In the genomic region with DNA sequence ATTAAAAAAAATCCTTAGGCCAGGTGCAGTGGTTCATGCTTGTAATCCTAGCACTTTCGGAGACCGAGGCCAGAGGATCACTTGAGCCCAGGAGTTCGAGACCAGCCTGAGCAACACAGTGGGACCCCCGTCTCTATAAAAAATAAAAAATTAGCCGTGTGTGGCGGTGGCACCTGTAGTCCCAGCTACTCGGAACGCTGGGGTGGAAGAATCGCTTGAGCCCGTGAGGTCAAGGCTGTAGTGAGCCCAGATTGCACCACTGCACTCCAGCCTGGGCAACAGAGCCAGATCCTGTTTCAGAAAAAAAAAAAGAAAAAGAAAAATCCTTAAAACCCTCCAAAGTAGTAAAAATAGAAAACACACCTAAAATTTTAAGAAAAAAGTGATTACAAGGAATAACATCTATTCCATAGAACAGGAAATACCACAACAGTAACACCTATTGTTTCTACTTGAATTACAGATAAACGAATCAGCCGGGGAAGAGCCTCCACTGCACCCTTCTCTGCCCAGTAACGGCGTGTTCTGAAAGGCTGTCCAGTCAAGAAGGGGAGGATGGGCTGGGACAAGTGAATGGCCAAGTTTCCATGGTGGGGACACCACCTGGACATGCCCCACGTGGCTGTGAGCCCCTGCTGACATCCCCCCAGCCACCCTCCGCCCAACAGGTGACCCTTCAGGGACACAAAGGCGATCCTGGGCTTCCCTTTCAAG, we compare ENCODE assay signal across 21 cellular contexts. TPM values are rescaled to one million over a fixed set of nuclear protein-coding genes. Genes with fewer than 3 reads are reported as not detected.
A peak's percentile ranks its signal among the peaks of the same experiment; 100 is the strongest.
DNase-seq lines count a peak whose midpoint lies in the region; ATAC-seq and TF ChIP-seq lines count a peak whose summit lies in the region.
"Had no signal": no experiment of that assay in that cellular context is flagged by ENCODE, and none has a peak within 500 bp of the region (broad histone marks: within the 10 kb centered on the region; RNA-seq: fewer than 3 reads in every experiment).

No MANE protein-coding gene starts in this region.

- H3K27me3 ChIP-seq in mammary epithelial cell (ENCODE audit: insufficient read depth, low read length) (no peaks in the 10 kb centered on the region), spleen (replicated peaks in 1 of 7) (no peaks in the 10 kb centered on the region)

- intact Hi-C loops in mammary epithelial cell (cut with micrococcal nuclease) = no loop called here
- intact Hi-C loops in MCF 10A (cut with micrococcal nuclease) = no loop called here
- intact Hi-C loops in spleen (cut with DNase I; ENCODE audit: low total_unique reads) = no loop called here

- H4K20me1 ChIP-seq in mammary epithelial cell (ENCODE audit: insufficient read depth, low read length) = no peaks in the 10 kb centered on the region

- POLR2A ChIA-PET in MCF 10A (lab: Yijun Ruan, JAX) = no interaction called here

- BruUV-seq in mammary epithelial cell (replicated peaks; lab: Mats Ljungman, UMichigan) (no TSS peak), MCF 10A (replicated peaks; lab: Mats Ljungman, UMichigan) (no TSS peak)

- in situ Hi-C loops in mammary epithelial cell (cut with MboI; ENCODE audit: low sequenced_read_pairs in 2 of 2) = no loop called here

- peaks cover 31% of the 10 kb centered on the region for H3K36me3 ChIP-seq in mammary epithelial cell (ENCODE audit: insufficient read depth, low read length)
- peaks cover 0 to 100% (median 73%) of the 10 kb centered on the region in 6 donors for H3K36me3 ChIP-seq in spleen

- H3K4me1 ChIP-seq in mammary epithelial cell (ENCODE audit: insufficient read depth, low read length) = peaks cover 3% of the 10 kb centered on the region
- peaks cover 0 to 36% (median 15%) of the 10 kb centered on the region in 6 donors for H3K4me1 ChIP-seq in spleen

- H3K27me3 Mint-ChIP-seq in MCF 10A (ENCODE audit: insufficient read depth, unreplicated experiment) (no peaks in the 10 kb centered on the region), chondrocyte (ENCODE audit: low read depth) (no peaks in the 10 kb centered on the region)
- H3K27me3 Mint-ChIP-seq in stimulated activated naive CD8-positive, alpha-beta T cell treated with anti-CD3 and anti-CD28 coated beads, Interleukin-15, amount 100 ng/mL, for 72 hours = no peaks in the 10 kb centered on the region

- no peak overlapping the region for H2AFZ ChIP-seq in mammary epithelial cell (ENCODE audit: low read depth, low read length)

- H3K36me3 Mint-ChIP-seq in MCF 10A (ENCODE audit: insufficient read depth, unreplicated experiment) (peaks cover 83% of the 10 kb centered on the region), chondrocyte (ENCODE audit: low read depth) (peaks cover 40% of the 10 kb centered on the region)

- no peak overlapping the region for H3K27ac Mint-ChIP-seq in MCF 10A (ENCODE audit: low read depth, unreplicated experiment)
- H3K27ac Mint-ChIP-seq in chondrocyte (ENCODE audit: unreplicated experiment) = no peak overlapping the region
- H3K27ac Mint-ChIP-seq in stimulated activated naive CD8-positive, alpha-beta T cell treated with anti-CD3 and anti-CD28 coated beads, Interleukin-15, amount 100 ng/mL, for 72 hours = peak overlapping the region in 1 of 2 donors; percentile 12
- H3K27ac Mint-ChIP-seq: CD8-positive, alpha-beta T cell; HFFc6 had no signal

- TF ChIP-seq POLR2A in spleen (IDR thresholded peaks at IDR 0.05) = no peak

- ATAC-seq in HG03342 (IDR thresholded peaks at IDR 0.05; ENCODE audit: unreplicated experiment) = no peak
- no peak for ATAC-seq in stimulated activated naive CD8-positive, alpha-beta T cell treated with anti-CD3 and anti-CD28 coated beads, Interleukin-15, amount 100 ng/mL, for 72 hours
- ATAC-seq in HG03571 (IDR thresholded peaks at IDR 0.05; ENCODE audit: unreplicated experiment) = no peak
- ATAC-seq: CD8-positive, alpha-beta T cell had no signal

- no peaks in the 10 kb centered on the region for H3K79me2 ChIP-seq in mammary epithelial cell (ENCODE audit: insufficient read depth, low read length)

- H3K9me3 Mint-ChIP-seq in MCF 10A (ENCODE audit: unreplicated experiment) = no peaks in the 10 kb centered on the region
- no peaks in the 10 kb centered on the region for H3K9me3 Mint-ChIP-seq in chondrocyte (ENCODE audit: low read depth)
- no peaks in the 10 kb centered on the region for H3K9me3 Mint-ChIP-seq in stimulated activated naive CD8-positive, alpha-beta T cell treated with anti-CD3 and anti-CD28 coated beads, Interleukin-15, amount 100 ng/mL, for 72 hours
- H3K9me3 Mint-ChIP-seq: CD8-positive, alpha-beta T cell; HFFc6 had no signal

- no peak overlapping the region for H3K4me3 Mint-ChIP-seq in MCF 10A (ENCODE audit: unreplicated experiment)
- no peak overlapping the region for H3K4me3 Mint-ChIP-seq in chondrocyte (ENCODE audit: unreplicated experiment)
- H3K4me3 Mint-ChIP-seq in stimulated activated naive CD8-positive, alpha-beta T cell treated with anti-CD3 and anti-CD28 coated beads, Interleukin-15, amount 100 ng/mL, for 72 hours = no peak overlapping the region
- H3K4me3 Mint-ChIP-seq: CD14-positive monocyte; CD8-positive, alpha-beta T cell; HFFc6 had no signal

- no peak overlapping the region for H3K27ac ChIP-seq in mammary epithelial cell (ENCODE audit: insufficient read depth, low read depth, low read length)
- peak overlapping the region in 2 of 8 donors; percentile 18 to 36 for H3K27ac ChIP-seq in spleen
- H3K27ac ChIP-seq: 22Rv1 had no signal

- TF ChIP-seq CTCF in mammary epithelial cell (conservative IDR thresholded peaks at IDR 0.05 in 1 of 2, IDR thresholded peaks at IDR 0.05 in 1 of 2; ENCODE audit: extremely low read depth in 1 of 2, insufficient read depth in 1 of 2, low read depth in 1 of 2, low read length in 2 of 2) = no peak
- TF ChIP-seq CTCF in MCF 10A (IDR thresholded peaks at IDR 0.05; ENCODE audit: unreplicated experiment) = no peak
- no peak for TF ChIP-seq CTCF in chondrocyte (IDR thresholded peaks at IDR 0.05)
- TF ChIP-seq CTCF in spleen (IDR thresholded peaks at IDR 0.05 in 8 of 11, conservative IDR thresholded peaks at IDR 0.05 in 3 of 11) = no peak

- dilution Hi-C loops in mammary epithelial cell (cut with HindIII; ENCODE audit: low sequenced_read_pairs) = loop anchor here (5.0 kb wide), 1 partner anchor 48 kb away; no protein-coding TSS in a partner anchor

- 86% methylated on average over 16 of the region's 17 CpGs for WGBS in mammary epithelial cell (ENCODE audit: low coverage, missing lambda C conversion rate)
- WGBS in spleen, 5 donors = 77 to 90% (median 86%) methylated on average over 15 to 17 of the region's 17 CpGs

- H3K4me3 ChIP-seq in mammary epithelial cell (replicated peaks in 1 of 3; ENCODE audit: insufficient read depth in 1 of 3, low read depth in 2 of 3, low read length in 3 of 3) = no peak overlapping the region
- no peak overlapping the region for H3K4me3 ChIP-seq in spleen

- H3K4me1 Mint-ChIP-seq in MCF 10A (ENCODE audit: insufficient read depth, unreplicated experiment) = no peaks in the 10 kb centered on the region
- no peaks in the 10 kb centered on the region for H3K4me1 Mint-ChIP-seq in chondrocyte (ENCODE audit: low read depth)
- H3K4me1 Mint-ChIP-seq in stimulated activated naive CD8-positive, alpha-beta T cell treated with anti-CD3 and anti-CD28 coated beads, Interleukin-15, amount 100 ng/mL, for 72 hours = no peaks in the 10 kb centered on the region

- DNase-seq in mammary epithelial cell (peak; percentile 12), MCF 10A (ENCODE audit: unreplicated experiment) (no peak), chondrocyte (ENCODE audit: low spot score) (peak; percentile 46), kidney glomerular epithelial cell (lab: John Stamatoyannopoulos, UW) (peak; percentile 1), spleen (peak; percentile 52)
- DNase-seq in stimulated activated naive CD8-positive, alpha-beta T cell treated with anti-CD3 and anti-CD28 coated beads, Interleukin-15, amount 100 ng/mL, for 72 hours = no peak
- DNase-seq: CD8-positive, alpha-beta T cell; COR-L47; DMS153; DMS79 treated with DMSO at 0.1 percent for 48 hours; EL; GDM1; HCEC 1CT; HFFc6 had no signal

- CTCF ChIA-PET in mammary epithelial cell (lab: Charles Lee; ENCODE audit: low non-redundant PET) (no interaction called here), MCF 10A (lab: Yijun Ruan, JAX) (interaction anchor here (1.1 kb wide), 1 partner anchor 145 kb away, joined by 4 read pairs; no protein-coding TSS in a partner anchor)

- H3K9me3 ChIP-seq in mammary epithelial cell (replicated peaks; ENCODE audit: insufficient read depth, low read length) (no peaks in the 10 kb centered on the region), spleen (no peaks in the 10 kb centered on the region)

- no peak overlapping the region for H3K9ac ChIP-seq in mammary epithelial cell (ENCODE audit: insufficient read depth, low read length)

- H3K4me2 ChIP-seq in mammary epithelial cell (ENCODE audit: insufficient read depth, low read depth, low read length) = no peak overlapping the region

RNA-seq across cellular contexts. Expression of gene POLE, which starts 17.8 kb away (rescaled TPM):
- total RNA-seq in mammary epithelial cell (10 to 100 TPM; 13.7 to 67.7 TPM), MCF 10A (2022) (36.3 and 40.4 TPM in 2 replicates), chondrocyte (44.7 to 65.7 TPM (median 48.0 TPM) in 3 replicates), spleen (100 to 1,000 TPM in 3 of 7 donors, 10 to 100 TPM in 4; 70.1 to 122 (median 99.6) TPM)
- polyA plus RNA-seq in mammary epithelial cell (26.8 TPM), spleen (10 to 100 TPM; 18.1 to 37.6 (median 30.4) TPM)
- 114 TPM for polyA minus RNA-seq in mammary epithelial cell

RNA-seq across cellular contexts. Expression of gene PXMP2, which starts 18.1 kb away (rescaled TPM):
- 10 to 100 TPM; 11.3 to 27.2 TPM for total RNA-seq in mammary epithelial cell
- 22.1 TPM for polyA plus RNA-seq in mammary epithelial cell
- polyA minus RNA-seq in mammary epithelial cell = 34.6 TPM
- 23.8 and 28.1 TPM in 2 replicates for total RNA-seq in MCF 10A (2022)
- 18.5 to 19.5 TPM (median 19.0 TPM) in 3 replicates for total RNA-seq in chondrocyte
- total RNA-seq in spleen = 10 to 100 TPM in 4 of 7 donors, 1 to 10 TPM in 3; 8.4 to 19.6 (median 10.0) TPM
- 10 to 100 TPM in 1 of 3 donors, 1 to 10 TPM in 2; 3.3 to 11.3 (median 7.7) TPM for polyA plus RNA-seq in spleen

RNA-seq across cellular contexts. Expression of gene PGAM5, which starts 41.3 kb away (rescaled TPM):
- 10 to 100 TPM; 51.2 to 56.4 TPM for total RNA-seq in mammary epithelial cell
- 40.5 TPM for polyA plus RNA-seq in mammary epithelial cell
- 71.0 TPM for polyA minus RNA-seq in mammary epithelial cell
- total RNA-seq in MCF 10A (2022) = 69.8 and 84.0 TPM in 2 replicates
- 18.8 to 22.1 TPM (median 19.9 TPM) in 3 replicates for total RNA-seq in chondrocyte
- total RNA-seq in spleen = 10 to 100 TPM; 19.4 to 28.8 (median 21.7) TPM
- 10 to 100 TPM in 2 of 3 donors, 1 to 10 TPM in 1; 8.2 to 24.0 (median 14.1) TPM for polyA plus RNA-seq in spleen

RNA-seq across cellular contexts. Expression of gene P2RX2, which starts 50.7 kb away (rescaled TPM):
- total RNA-seq in mammary epithelial cell (not detected), MCF 10A (2022) (not detected in 2 replicates), chondrocyte (not detected in 3 replicates), spleen (1 to 10 TPM in 5 of 7 donors, under 1 TPM in 2; 0.77 to 3.0 (median 1.7) TPM)
- polyA plus RNA-seq in mammary epithelial cell (not detected), spleen (1 to 10 TPM; 2.8 to 4.5 (median 2.9) TPM)
- not detected for polyA minus RNA-seq in mammary epithelial cell
- total RNA-seq: A673; CD8-positive, alpha-beta T cell; H4; HFFc6 had no signal
- polyA plus RNA-seq: BJ, CD14-positive monocyte had no signal

RNA-seq across cellular contexts. Expression of gene LRCOL1, which starts 58.9 kb away (rescaled TPM):
- total RNA-seq in mammary epithelial cell (not detected), MCF 10A (2022) (not detected in 2 replicates), chondrocyte (not detected in 3 replicates), spleen (1 to 10 TPM in 1 of 7 donors, under 1 TPM in 4, not detected in 2; 0.54 to 4.1 (median 0.83) TPM)
- polyA plus RNA-seq in mammary epithelial cell (not detected), spleen (1 to 10 TPM; 2.0 to 4.0 (median 3.8) TPM)
- not detected for polyA minus RNA-seq in mammary epithelial cell
- total RNA-seq: A673; CD8-positive, alpha-beta T cell; H4 had no signal
- polyA plus RNA-seq: CD14-positive monocyte had no signal

Comparison
In these comparisons a context has a peak if more than half of its experiments do, and no peak if none do; other contexts are left out.
1. DNase-seq: peak in mammary epithelial cell (single experiment), chondrocyte (single experiment), kidney glomerular epithelial cell (single experiment) and spleen (single experiment); none in MCF 10A (single experiment) and stimulated activated naive CD8-positive, alpha-beta T cell treated with anti-CD3 and anti-CD28 coated beads, Interleukin-15, amount 100 ng/mL, for 72 hours (0 of 2).